ENCODE assay signal across 8 cellular contexts in genomic region chr1:220810179-220810653, GRCh38. TPM values are rescaled to one million over a fixed set of nuclear protein-coding genes. Genes with fewer than 3 reads are reported as not detected.
DNase-seq lines count a peak whose midpoint lies in the region; ATAC-seq lines count a peak whose summit lies in the region.

No MANE protein-coding gene starts in this region.

- ATAC-seq in GM21786 (IDR thresholded peaks at IDR 0.05; ENCODE audit: unreplicated experiment): peak; percentile 88
- ATAC-seq in T-cell (replicated peaks in 1 of 4): peak; percentile 86 to 91 (median 88)

- DNase-seq in GM03348 (ENCODE audit: low spot score) (peak; percentile 88), KG1 (lab: John Stamatoyannopoulos, UW) (peak; percentile 42), T-cell (peak; percentile 39 to 73 (median 56)), adipocyte (ENCODE audit: low read depth) (peak; percentile 89), hepatic stellate cell (ENCODE audit: low spot score) (peak; percentile 80), skeletal muscle cell (ENCODE audit: low read depth) (no peak), NCI-H774 (lab: John Stamatoyannopoulos, UW) (no peak)

- no peaks in the 10 kb centered on the region for H3K36me3 Mint-ChIP-seq in T-cell

- peaks cover 20 to 23% of the 10 kb centered on the region in 2 donors for H3K27me3 Mint-ChIP-seq in T-cell

- POLR2A ChIA-PET in T-cell (lab: Charles Lee): no interaction called here

- H3K4me3 Mint-ChIP-seq in T-cell: peak overlapping the region; percentile 57 to 65 (median 57)

- H3K27me3 ChIP-seq in adipocyte (replicated peaks; ENCODE audit: control insufficient read depth, insufficient read depth, low read length): peaks cover 15% of the 10 kb centered on the region

- peaks cover 4% of the 10 kb centered on the region for H3K4me1 ChIP-seq in adipocyte (ENCODE audit: control insufficient read depth, insufficient read depth, low read length)

- H3K9me3 ChIP-seq in adipocyte (ENCODE audit: control insufficient read depth, low read length): no peaks in the 10 kb centered on the region

- no peaks in the 10 kb centered on the region for H3K9me3 Mint-ChIP-seq in T-cell

- CTCF ChIA-PET in T-cell (lab: Charles Lee): interaction anchor here (0.8 to 1.3 kb wide), 5 partner anchors 15 to 1645 kb away, joined by 3 to 5 read pairs (median 3); no protein-coding TSS in a partner anchor

- no peak overlapping the region for H3K27ac Mint-ChIP-seq in T-cell

- H3K4me3 ChIP-seq in adipocyte (ENCODE audit: low read length) (peak overlapping the region; percentile 43), skeletal muscle cell (ENCODE audit: low read depth, low read length) (peak overlapping the region; percentile 34)

- peaks cover 32% of the 10 kb centered on the region for H3K36me3 ChIP-seq in adipocyte (ENCODE audit: control insufficient read depth, insufficient read depth, low read length, severe bottlenecking)

- peak overlapping the region; percentile 54 for H3K9ac ChIP-seq in adipocyte (ENCODE audit: low read length)

- peaks cover 4 to 9% (median 7%) of the 10 kb centered on the region in 3 donors for H3K4me1 Mint-ChIP-seq in T-cell

RNA-seq across cellular contexts. Expression of gene MTARC1, which starts 23.5 kb away (rescaled TPM):
- total RNA-seq in T-cell: under 1 TPM in 2 of 5 donors, not detected in 3; 0.03 to 0.09 TPM

Comparison
In these comparisons a context has a peak if more than half of its experiments do, and no peak if none do; other contexts are left out.
1. DNase-seq: peak in GM03348 (single experiment), KG1 (single experiment), T-cell (34 of 34), adipocyte (single experiment) and hepatic stellate cell (single experiment); none in skeletal muscle cell (single experiment) and NCI-H774 (single experiment).